Comparison of ENCODE assay signal across 1 cellular context in genomic region chr20:37229300-37229699, GRCh38.
TF ChIP-seq lines count a peak whose summit lies in the region.

No MANE protein-coding gene starts in this region.

TF ChIP-seq in H1, 55 proteins besides CTCF, POLR2A, EP300 and RAD21:
- TF ChIP-seq SUZ12 (IDR thresholded peaks at IDR 0.05; ENCODE audit: low read length): no peak
- TF ChIP-seq GTF2F1 (IDR thresholded peaks at IDR 0.05; ENCODE audit: borderline replicate concordance, low read depth, low read length): no peak
- no peak for TF ChIP-seq CBX8 (IDR thresholded peaks at IDR 0.05; ENCODE audit: borderline replicate concordance, low read depth, low read length)
- peak; percentile 51 for TF ChIP-seq CHD7 (IDR thresholded peaks at IDR 0.05; ENCODE audit: insufficient replicate concordance, low read length)
- 0 out of 2 replicates have a peak, but pooled peaks have one; percentile 76 for TF ChIP-seq TCF12 (IDR thresholded peaks at IDR 0.05; ENCODE audit: low read depth, low read length)
- no peak for TF ChIP-seq POLR2AphosphoS5 (IDR thresholded peaks at IDR 0.05; ENCODE audit: low read depth, low read length)
- TF ChIP-seq KDM1A (IDR thresholded peaks at IDR 0.05; ENCODE audit: borderline replicate concordance, low read length): no peak
- TF ChIP-seq USF2 (IDR thresholded peaks at IDR 0.05; ENCODE audit: low read length): no peak
- no peak for TF ChIP-seq FOSL1 (IDR thresholded peaks at IDR 0.05; ENCODE audit: insufficient read depth, low read depth, low read length)
- 0 out of 4 replicates have a peak, but pooled peaks have one; percentile 61 to 79 for TF ChIP-seq SIN3A (conservative IDR thresholded peaks at IDR 0.05 in 1 of 2, IDR thresholded peaks at IDR 0.05 in 1 of 2; ENCODE audit: low read depth in 1 of 2, low read length in 2 of 2)
- TF ChIP-seq ZNF274 (IDR thresholded peaks at IDR 0.05; ENCODE audit: borderline replicate concordance, extremely low read depth, low read length): no peak
- TF ChIP-seq YY1 (IDR thresholded peaks at IDR 0.05; ENCODE audit: low read depth, low read length): peak; percentile 27; the same call in 1 of the 2 replicates
- no peak for TF ChIP-seq EGR1 (IDR thresholded peaks at IDR 0.05; ENCODE audit: borderline replicate concordance, low read depth, low read length)
- TF ChIP-seq JUN (IDR thresholded peaks at IDR 0.05; ENCODE audit: low read depth, low read length): no peak
- no peak for TF ChIP-seq BACH1 (IDR thresholded peaks at IDR 0.05; ENCODE audit: low read length)
- no peak for TF ChIP-seq SRF (IDR thresholded peaks at IDR 0.05; ENCODE audit: low read depth, low read length)
- no peak for TF ChIP-seq GABPA (IDR thresholded peaks at IDR 0.05; ENCODE audit: borderline replicate concordance, insufficient read depth, low read length)
- TF ChIP-seq PHF8 (conservative IDR thresholded peaks at IDR 0.05; ENCODE audit: low read depth, low read length): no peak
- no peak for TF ChIP-seq HDAC6 (IDR thresholded peaks at IDR 0.05; ENCODE audit: low read depth, low read length)
- no peak for TF ChIP-seq CHD2 (IDR thresholded peaks at IDR 0.05; ENCODE audit: low read length)
- TF ChIP-seq BCL11A (IDR thresholded peaks at IDR 0.05; ENCODE audit: low read depth in 2 of 2, low read length in 2 of 2): no peak
- TF ChIP-seq EZH2 (IDR thresholded peaks at IDR 0.05; ENCODE audit: low read depth, low read length, severe bottlenecking): no peak
- no peak for TF ChIP-seq ATF2 (IDR thresholded peaks at IDR 0.05; ENCODE audit: low read length)
- no peak for TF ChIP-seq RBBP5 (IDR thresholded peaks at IDR 0.05; ENCODE audit: borderline replicate concordance, low read depth, low read length)
- no peak for TF ChIP-seq NRF1 (IDR thresholded peaks at IDR 0.05; ENCODE audit: low read depth, low read length)
- TF ChIP-seq RXRA (IDR thresholded peaks at IDR 0.05; ENCODE audit: insufficient read depth, low read depth, low read length): no peak
- no peak for TF ChIP-seq CBX5 (IDR thresholded peaks at IDR 0.05; ENCODE audit: low read depth, low read length)
- no peak for TF ChIP-seq SIRT6 (IDR thresholded peaks at IDR 0.05; ENCODE audit: low read length)
- TF ChIP-seq RFX5 (IDR thresholded peaks at IDR 0.05; ENCODE audit: borderline replicate concordance, low read depth, low read length): no peak
- 0 out of 2 replicates have a peak, but pooled peaks have one; percentile 41 for TF ChIP-seq POU5F1 (IDR thresholded peaks at IDR 0.05; ENCODE audit: low read depth, low read length)
- 0 out of 4 replicates have a peak, but pooled peaks of 1 of the 2 experiments have one; percentile 21 for TF ChIP-seq HDAC2 (IDR thresholded peaks at IDR 0.05; ENCODE audit: borderline replicate concordance in 1 of 2, low read depth in 2 of 2, low read length in 2 of 2)
- no peak for TF ChIP-seq CEBPB (IDR thresholded peaks at IDR 0.05; ENCODE audit: low read depth, low read length)
- no peak for TF ChIP-seq CHD1 (IDR thresholded peaks at IDR 0.05; ENCODE audit: low read depth, low read length)
- TF ChIP-seq CTBP2 (IDR thresholded peaks at IDR 0.05; ENCODE audit: borderline replicate concordance, insufficient read depth, insufficient read length, low read length): peak; percentile 50
- TF ChIP-seq E2F6 (IDR thresholded peaks at IDR 0.05): no peak
- TF ChIP-seq CREB1 (IDR thresholded peaks at IDR 0.05): no peak
- no peak for TF ChIP-seq ATF3 (IDR thresholded peaks at IDR 0.05; ENCODE audit: insufficient read depth, low read depth, low read length)
- peak; percentile 65 for TF ChIP-seq NANOG (IDR thresholded peaks at IDR 0.05; ENCODE audit: insufficient read depth, low read depth, low read length, poor library complexity, severe bottlenecking)
- TF ChIP-seq MAX (IDR thresholded peaks at IDR 0.05): no peak
- TF ChIP-seq SP2 (IDR thresholded peaks at IDR 0.05; ENCODE audit: low read length): no peak
- no peak for TF ChIP-seq TEAD4 (IDR thresholded peaks at IDR 0.05; ENCODE audit: low read depth, low read length)
- no peak for TF ChIP-seq ASH2L (IDR thresholded peaks at IDR 0.05; ENCODE audit: low read length)
